Comparison of ENCODE assay signal across 18 cellular contexts in the genomic region with DNA sequence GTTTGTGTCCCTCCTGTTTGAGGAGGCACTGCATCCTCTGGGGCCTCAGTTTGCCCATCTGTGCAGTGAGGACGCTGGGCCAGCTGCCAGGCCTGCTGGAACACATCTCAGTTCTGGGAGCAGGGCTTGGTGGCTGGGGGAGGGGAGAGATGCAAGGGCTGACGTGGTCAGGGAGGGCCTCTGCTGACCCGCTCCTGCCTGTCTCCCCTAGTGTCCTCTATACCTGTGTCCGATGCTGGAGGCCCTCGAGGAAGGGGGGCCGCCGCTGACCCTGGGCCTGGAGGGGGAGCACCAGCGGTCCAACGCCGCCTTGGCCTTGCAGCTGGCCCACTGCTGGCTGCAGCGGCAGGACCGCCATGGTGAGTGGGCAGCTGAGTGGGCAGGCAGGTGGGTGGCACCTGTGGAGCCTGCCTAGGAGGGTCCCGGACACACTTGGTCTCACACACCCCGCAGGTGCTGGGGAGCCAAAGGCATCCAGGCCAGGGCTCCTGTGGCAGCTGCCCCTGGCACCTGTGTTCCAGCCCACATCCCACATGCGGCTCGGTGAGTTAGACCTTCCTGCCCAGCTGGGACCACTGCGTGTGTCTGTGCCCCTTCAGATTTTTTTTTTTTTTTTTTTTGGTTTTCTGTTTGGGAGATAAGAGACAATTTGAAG. TPM values are rescaled to one million over a fixed set of nuclear protein-coding genes. Genes with fewer than 3 reads are reported as not detected.
"Had no signal": no experiment of that assay in that cellular context is flagged by ENCODE, and none has a peak within 500 bp of the region (broad histone marks: within the 10 kb centered on the region; RNA-seq: fewer than 3 reads in every experiment).

No MANE protein-coding gene starts in this region.

- H3K9me3 ChIP-seq: lower lobe of right lung, neutrophil had no signal

- H3K4me3 Mint-ChIP-seq: activated CD4-positive, alpha-beta memory T cell treated with anti-CD3 and anti-CD28 coated beads for 36 hours; activated naive CD4-positive, alpha-beta T cell treated with anti-CD3 and anti-CD28 coated beads for 36 hours; activated T-helper 1 cell treated with anti-CD3 and anti-CD28 coated beads, Interleukin-12 subunit alpha, Interleukin-12 subunit beta, Interleukin-2, Interleukin-4 antibody, amounts not matched to agents 30 ng/mL and 10 ng/mL and 1 ng/mL, durations not matched to agents 14 hours and 24 hours and 36 hours; brain; T-helper 17 cell had no signal

- ATAC-seq: lower lobe of right lung, sciatic nerve, T-helper 17 cell had no signal

- H3K9me3 Mint-ChIP-seq: activated CD4-positive, alpha-beta memory T cell treated with anti-CD3 and anti-CD28 coated beads for 36 hours; activated naive CD4-positive, alpha-beta T cell treated with anti-CD3 and anti-CD28 coated beads for 36 hours; activated T-helper 1 cell treated with anti-CD3 and anti-CD28 coated beads, Interleukin-12 subunit alpha, Interleukin-12 subunit beta, Interleukin-2, Interleukin-4 antibody, amounts not matched to agents 30 ng/mL and 10 ng/mL and 1 ng/mL, durations not matched to agents 14 hours and 24 hours and 36 hours; brain; mesothelial cell of epicardium; type B pancreatic cell had no signal

- H3K27ac Mint-ChIP-seq: activated CD4-positive, alpha-beta memory T cell treated with anti-CD3 and anti-CD28 coated beads for 36 hours; activated naive CD4-positive, alpha-beta T cell treated with anti-CD3 and anti-CD28 coated beads for 36 hours; activated T-helper 1 cell treated with anti-CD3 and anti-CD28 coated beads, Interleukin-12 subunit alpha, Interleukin-12 subunit beta, Interleukin-2, Interleukin-4 antibody, amounts not matched to agents 30 ng/mL and 10 ng/mL and 1 ng/mL, durations not matched to agents 14 hours and 24 hours and 36 hours; mesothelial cell of epicardium; progenitor cell of endocrine pancreas; type B pancreatic cell had no signal

- H3K27me3 Mint-ChIP-seq: activated CD4-positive, alpha-beta memory T cell treated with anti-CD3 and anti-CD28 coated beads for 36 hours; progenitor cell of endocrine pancreas; T-helper 17 cell; type B pancreatic cell had no signal

- DNase-seq: activated CD4-positive, alpha-beta memory T cell treated with anti-CD3 and anti-CD28 coated beads for 36 hours; activated CD8-positive, alpha-beta memory T cell treated with anti-CD3 and anti-CD28 coated beads, Interleukin-2, amount 50 U/mL, for 4 hours; activated naive CD4-positive, alpha-beta T cell treated with anti-CD3 and anti-CD28 coated beads for 36 hours; amniotic stem cell; hippocampal formation; kidney glomerular epithelial cell; lower lobe of right lung; stimulated activated CD4-positive, alpha-beta T cell treated with anti-CD3 and anti-CD28 coated beads, Interleukin-2, amount 100 ng/mL, for 24 hours; stimulated activated naive CD4-positive, alpha-beta T cell treated with Interleukin-2 at 50 U/mL for 16 hours; T-helper 17 cell had no signal

- H3K27ac ChIP-seq: lower lobe of right lung, neutrophil had no signal

- H3K27me3 ChIP-seq: neutrophil had no signal

RNA-seq across cellular contexts. Expression of a gene that starts 30.0 kb away (rescaled TPM):
- total RNA-seq: epithelial cell of proximal tubule had no signal
